Comparison of ENCODE assay signal across 18 cellular contexts in genomic region chr13:27534976-27535370, GRCh38.
"Had no signal": no experiment of that assay in that cellular context is flagged by ENCODE, and none has a peak within 500 bp of the region (broad histone marks: within the 10 kb centered on the region; RNA-seq: fewer than 3 reads in every experiment).

No MANE protein-coding gene starts in this region.

- FAIRE-seq: endothelial cell of umbilical vein had no signal

- H3K36me3 ChIP-seq: heart left ventricle, suprapubic skin, tibial artery had no signal

- H3K4me3 Mint-ChIP-seq: endodermal cell, memory B cell, mesothelial cell of epicardium, natural killer cell, neural crest cell had no signal

- H3K27ac ChIP-seq: coronary artery, foreskin keratinocyte, heart left ventricle, suprapubic skin, tibial artery had no signal

- H3K4me1 ChIP-seq: foreskin keratinocyte had no signal

- H3K27me3 ChIP-seq: foreskin keratinocyte, heart left ventricle, suprapubic skin had no signal

- H3K27me3 Mint-ChIP-seq: memory B cell had no signal

- DNase-seq: effector CD4-positive, alpha-beta T cell; endodermal cell; erythroblast; heart left ventricle; hippocampal formation; natural killer cell; right cardiac atrium; stimulated activated CD4-positive, alpha-beta T cell treated with anti-CD3 and anti-CD28 coated beads, Interleukin-2, amount 100 ng/mL, for 48 hours; stimulated activated naive CD8-positive, alpha-beta T cell treated with anti-CD3 and anti-CD28 coated beads, Interleukin-15, Interleukin-2, amounts not matched to agents 100 U/mL and 50 U/mL, for 24 hours; tibial artery had no signal

- H3K4me2 ChIP-seq: smooth muscle cell had no signal

- H3K27ac Mint-ChIP-seq: endodermal cell, memory B cell, mesothelial cell of epicardium had no signal

- H3K4me3 ChIP-seq: coronary artery, heart left ventricle, smooth muscle cell, suprapubic skin, tibial artery had no signal

- H3K9me3 ChIP-seq: heart left ventricle, suprapubic skin, tibial artery had no signal

- H3K9me3 Mint-ChIP-seq: endodermal cell, memory B cell, mesothelial cell of epicardium, natural killer cell, neural crest cell had no signal

- ATAC-seq: foreskin keratinocyte; heart left ventricle; natural killer cell; right cardiac atrium; stimulated activated naive CD8-positive, alpha-beta T cell treated with anti-CD3 and anti-CD28 coated beads, Interleukin-15, Interleukin-2, amounts not matched to agents 100 U/mL and 50 U/mL, for 24 hours had no signal

- H3K36me3 Mint-ChIP-seq: memory B cell, mesothelial cell of epicardium, natural killer cell had no signal
